18 cellular contexts compared by ENCODE assay signal in the genomic region with DNA sequence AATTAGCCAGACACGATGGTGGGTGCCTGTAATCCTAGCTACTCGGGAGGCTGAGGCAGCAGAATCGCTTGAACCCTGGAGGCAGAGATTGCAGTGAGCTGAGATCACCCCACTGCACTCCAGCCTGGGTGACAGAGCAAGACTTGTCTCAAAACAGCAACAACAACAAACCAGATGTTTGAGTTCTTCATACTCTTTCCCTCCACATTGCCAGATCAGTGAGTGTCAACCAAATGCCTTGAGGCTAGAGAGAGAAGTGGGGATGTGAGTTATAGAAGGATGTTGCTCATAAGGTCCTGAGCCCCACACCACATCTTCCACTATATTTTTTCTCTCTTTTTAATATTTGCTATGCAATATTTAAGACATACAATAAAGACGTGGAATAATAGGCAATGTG. TPM values are rescaled to one million over a fixed set of nuclear protein-coding genes. Genes with fewer than 3 reads are reported as not detected.
DNase-seq lines count a peak whose midpoint lies in the region; TF ChIP-seq lines count a peak whose summit lies in the region.
"Had no signal": no experiment of that assay in that cellular context is flagged by ENCODE, and none has a peak within 500 bp of the region (broad histone marks: within the 10 kb centered on the region; RNA-seq: fewer than 3 reads in every experiment).

No MANE protein-coding gene starts in this region.

- no peak overlapping the region for H2AFZ ChIP-seq in smooth muscle cell (ENCODE audit: low read depth)
- H2AFZ ChIP-seq in neuronal stem cell (ENCODE audit: low read length): no peak overlapping the region
- H2AFZ ChIP-seq: PC-9 had no signal

- H4K91ac ChIP-seq in neuronal stem cell (ENCODE audit: low read depth, low read length, poor library complexity): no peak overlapping the region

- WGBS in esophagus squamous epithelium, 2 donors: 24 to 60% methylated on average over 3 to 4 of the region's 4 CpGs
- WGBS in smooth muscle cell (ENCODE audit: low lambda C conversion rate): 33% methylated on average over 4 of the region's 4 CpGs
- WGBS in testis, 2 donors: 66 to 85% methylated on average over 4 of the region's 4 CpGs
- no CpG with 5 or more reads among the region's 4 CpGs for WGBS in neuronal stem cell (ENCODE audit: extremely low coverage in 2 of 2, insufficient read length in 2 of 2, insufficient replicate concordance in 1 of 2), 2 donors

- H3K79me1 ChIP-seq in neuronal stem cell (ENCODE audit: low read depth, low read length): no peaks in the 10 kb centered on the region

- H3K14ac ChIP-seq in neuronal stem cell (ENCODE audit: low read length): no peak overlapping the region

- no peak overlapping the region for H2BK120ac ChIP-seq in neuronal stem cell (ENCODE audit: low read depth, low read length)

- intact Hi-C loops in esophagus squamous epithelium (cut with DNase I) (no loop called here), testis (cut with DNase I; ENCODE audit: low total_unique reads) (no loop called here)

- TF ChIP-seq CTCF in esophagus squamous epithelium (IDR thresholded peaks at IDR 0.05): no peak
- TF ChIP-seq CTCF in smooth muscle cell (IDR thresholded peaks at IDR 0.05; ENCODE audit: borderline replicate concordance, insufficient read depth, poor library complexity, severe bottlenecking): no peak
- no peak for TF ChIP-seq CTCF in testis (IDR thresholded peaks at IDR 0.05)
- TF ChIP-seq CTCF in GM13976 (IDR thresholded peaks at IDR 0.05; ENCODE audit: borderline replicate concordance, control extremely low read depth, extremely low read depth, insufficient read depth, missing control alignments): no peak

- H3K9ac ChIP-seq in smooth muscle cell (ENCODE audit: low read depth) (no peak overlapping the region), neuronal stem cell (ENCODE audit: low read depth, low read length, poor library complexity) (no peak overlapping the region)

- H3K79me2 ChIP-seq in smooth muscle cell (ENCODE audit: low read depth): no peaks in the 10 kb centered on the region

- no peak overlapping the region for H2BK12ac ChIP-seq in neuronal stem cell (ENCODE audit: low read length)

- H3K23ac ChIP-seq in neuronal stem cell (ENCODE audit: low read depth, low read length, poor library complexity): no peak overlapping the region

- no peak overlapping the region for H2BK15ac ChIP-seq in neuronal stem cell (ENCODE audit: low read length)

- TF ChIP-seq POLR2A in esophagus squamous epithelium (IDR thresholded peaks at IDR 0.05): no peak
- no peak for TF ChIP-seq POLR2A in testis (IDR thresholded peaks at IDR 0.05)

- 0 out of 2 replicates have a peak overlapping the region, but pooled peaks have one; percentile 9 for H3K27ac ChIP-seq in SJSA1
- peak overlapping the region; percentile 38 to 72 (median 56) for H3K27ac ChIP-seq in esophagus squamous epithelium
- H3K27ac ChIP-seq in smooth muscle cell (ENCODE audit: low read depth): peak overlapping the region; percentile 79
- H3K27ac ChIP-seq in testis: no peak overlapping the region
- no peak overlapping the region for H3K27ac ChIP-seq in neuronal stem cell (replicated peaks; ENCODE audit: low read length)
- H3K27ac ChIP-seq: PC-9 had no signal

- H2BK5ac ChIP-seq in neuronal stem cell (ENCODE audit: low read length): no peak overlapping the region

- H2AK5ac ChIP-seq in neuronal stem cell (ENCODE audit: low read depth, low read length): no peak overlapping the region

- H3K4me3 ChIP-seq in SJSA1 (no peak overlapping the region), esophagus squamous epithelium (no peak overlapping the region), smooth muscle cell (no peak overlapping the region), testis (no peak overlapping the region), neuronal stem cell (ENCODE audit: low read length in 2 of 2) (no peak overlapping the region)
- H3K4me3 ChIP-seq: PC-9, tibial nerve had no signal

- H3K9me3 ChIP-seq in SJSA1 (replicated peaks): no peaks in the 10 kb centered on the region
- H3K9me3 ChIP-seq in esophagus squamous epithelium: no peaks in the 10 kb centered on the region
- no peaks in the 10 kb centered on the region for H3K9me3 ChIP-seq in smooth muscle cell (replicated peaks; ENCODE audit: low read depth)
- H3K9me3 ChIP-seq in testis: no peaks in the 10 kb centered on the region
- H3K9me3 ChIP-seq in neuronal stem cell (replicated peaks in 1 of 2; ENCODE audit: control insufficient read depth in 2 of 2, insufficient read depth in 1 of 2, low read depth in 1 of 2, low read length in 2 of 2): no peaks in the 10 kb centered on the region
- H3K9me3 ChIP-seq: tibial nerve had no signal

- in situ Hi-C loops in GM13976 (cut with MboI; ENCODE audit: low sequenced_read_pairs, unreplicated experiment): no loop called here

- peak overlapping the region; percentile 1 for H3K4me2 ChIP-seq in smooth muscle cell
- H3K4me2 ChIP-seq in neuronal stem cell (ENCODE audit: insufficient read depth, low read length, poor library complexity, severe bottlenecking): no peak overlapping the region
- H3K4me2 ChIP-seq: PC-9 had no signal

- peak; percentile 50 for DNase-seq in GM04503 (ENCODE audit: low read depth)
- DNase-seq in SJSA1 (ENCODE audit: low read depth in 1 of 2, low spot score in 2 of 2): no peak
- no peak for DNase-seq in esophagus squamous epithelium (lab: John Stamatoyannopoulos, UW)
- no peak for DNase-seq in smooth muscle cell (lab: John Stamatoyannopoulos, UW; ENCODE audit: unreplicated experiment)
- no peak for DNase-seq in testis
- DNase-seq in GM13976 (ENCODE audit: low spot score): no peak
- DNase-seq in neuronal stem cell (ENCODE audit: low spot score): no peak
- DNase-seq: activated CD4-positive, alpha-beta memory T cell treated with anti-CD3 and anti-CD28 coated beads, Interleukin-2, amount 10 ng/mL, durations not matched to agents 7 days and 5 days; activated T-cell treated with anti-CD3 and anti-CD28 coated beads, Interleukin-2, amount 50 U/mL, for 72 hours; C1 segment of cervical spinal cord; erythroblast; NCI-H1417 treated with DMSO at 0.1 percent for 48 hours; NCI-H2227 treated with DMSO at 0.1 percent for 48 hours; occipital lobe; PC-9; right cardiac atrium; T-helper 2 cell had no signal

- H3F3A ChIP-seq in smooth muscle cell (ENCODE audit: low read depth): no peaks in the 10 kb centered on the region

- no peak overlapping the region for H3K18ac ChIP-seq in neuronal stem cell (ENCODE audit: low read length)

- no peak overlapping the region for H3K4ac ChIP-seq in neuronal stem cell (ENCODE audit: low read length)

- H3K4me1 ChIP-seq in SJSA1 (replicated peaks): peaks cover 53% of the 10 kb centered on the region
- H3K4me1 ChIP-seq in esophagus squamous epithelium: peaks cover 42 to 99% (median 77%) of the 10 kb centered on the region in 3 donors
- H3K4me1 ChIP-seq in smooth muscle cell (ENCODE audit: low read depth): peaks cover 18% of the 10 kb centered on the region
- peaks cover 56% of the 10 kb centered on the region for H3K4me1 ChIP-seq in testis
- peaks cover 3 to 11% of the 10 kb centered on the region in 2 donors for H3K4me1 ChIP-seq in neuronal stem cell (ENCODE audit: control insufficient read depth in 2 of 2, insufficient read depth in 1 of 2, low read depth in 1 of 2, low read length in 2 of 2)

- H3K27me3 ChIP-seq in SJSA1 (replicated peaks) (no peaks in the 10 kb centered on the region), esophagus squamous epithelium (no peaks in the 10 kb centered on the region), smooth muscle cell (ENCODE audit: low read depth) (no peaks in the 10 kb centered on the region), testis (no peaks in the 10 kb centered on the region), neuronal stem cell (ENCODE audit: control insufficient read depth in 3 of 3, insufficient read depth in 3 of 3, low read depth in 1 of 3, low read length in 3 of 3) (no peaks in the 10 kb centered on the region)
- H3K27me3 ChIP-seq: tibial nerve had no signal

- H4K20me1 ChIP-seq in smooth muscle cell (ENCODE audit: low read depth): peaks cover 88% of the 10 kb centered on the region

- no peak overlapping the region for H4K8ac ChIP-seq in neuronal stem cell (ENCODE audit: low read depth, low read length)

- H3K36me3 ChIP-seq in SJSA1 (no peaks in the 10 kb centered on the region), esophagus squamous epithelium (peaks cover 0 to 8% (median 0%) of the 10 kb centered on the region in 3 donors), smooth muscle cell (ENCODE audit: low read depth) (no peaks in the 10 kb centered on the region), testis (ENCODE audit: low read depth, missing control alignments) (no peaks in the 10 kb centered on the region), neuronal stem cell (replicated peaks in 1 of 2; ENCODE audit: control insufficient read depth in 2 of 2, insufficient read depth in 2 of 2, low read length in 2 of 2) (no peaks in the 10 kb centered on the region)
- H3K36me3 ChIP-seq: tibial nerve had no signal

RNA-seq across cellular contexts. Expression of a gene that starts 19.8 kb away (rescaled TPM):
- total RNA-seq in SJSA1 (2014; rRNA removed; shearing (Covaris generic)): 5.3 and 12.9 TPM in 2 replicates
- total RNA-seq in esophagus squamous epithelium: 10 to 100 TPM; 18.4 to 37.6 (median 29.8) TPM
- total RNA-seq in smooth muscle cell: 9.0 and 10.7 TPM in 2 replicates
- 6.6 and 9.3 TPM in 2 replicates for polyA plus RNA-seq in smooth muscle cell
- total RNA-seq in testis: 100 to 1,000 TPM; 156 to 159 TPM
- 76.2 TPM for polyA plus RNA-seq in testis (ENCODE audit: insufficient read depth, low read depth, low replicate concordance)
- polyA plus RNA-seq in neuronal stem cell (2013, experiment 1 of 2): 9.3 TPM
- 8.2 TPM for polyA plus RNA-seq in neuronal stem cell (2013, experiment 2 of 2)

RNA-seq across cellular contexts. Expression of a gene that starts 33.8 kb away (rescaled TPM):
- 7.1 and 9.4 TPM in 2 replicates for total RNA-seq in SJSA1 (2014; rRNA removed; shearing (Covaris generic))
- 10 to 100 TPM; 20.4 to 36.9 (median 30.5) TPM for total RNA-seq in esophagus squamous epithelium
- total RNA-seq in smooth muscle cell: 5.0 TPM in 1 of 2 replicates, not detected in the other
- 3.3 and 7.8 TPM in 2 replicates for polyA plus RNA-seq in smooth muscle cell
- 10 to 100 TPM; 18.6 to 21.6 TPM for total RNA-seq in testis
- 10.5 TPM for polyA plus RNA-seq in testis (ENCODE audit: insufficient read depth, low read depth, low replicate concordance)
- 14.4 TPM for polyA plus RNA-seq in neuronal stem cell (2013, experiment 1 of 2)
- polyA plus RNA-seq in neuronal stem cell (2013, experiment 2 of 2): 14.3 TPM

RNA-seq across cellular contexts. Expression of a gene that starts 44.6 kb away (rescaled TPM):
- 2.2 and 2.7 TPM in 2 replicates for total RNA-seq in SJSA1 (2014; rRNA removed; shearing (Covaris generic))
- total RNA-seq in esophagus squamous epithelium: 10 to 100 TPM; 26.5 to 58.9 (median 39.7) TPM
- 0.85 and 4.2 TPM in 2 replicates for total RNA-seq in smooth muscle cell
- 2.2 and 9.5 TPM in 2 replicates for polyA plus RNA-seq in smooth muscle cell
- total RNA-seq in testis: 10 to 100 TPM; 16.4 to 16.6 TPM
- 7.4 TPM for polyA plus RNA-seq in testis (ENCODE audit: insufficient read depth, low read depth, low replicate concordance)
- 16.5 TPM for polyA plus RNA-seq in neuronal stem cell (2013, experiment 1 of 2)
- polyA plus RNA-seq in neuronal stem cell (2013, experiment 2 of 2): 15.9 TPM

Comparison
In these comparisons a context has a peak if more than half of its experiments do, and no peak if none do; other contexts are left out.
1. H3K27ac ChIP-seq: peak in SJSA1 (single experiment), esophagus squamous epithelium (4 of 4) and smooth muscle cell (single experiment); none in testis (0 of 2) and neuronal stem cell (single experiment).
2. RNA of a gene that starts 19.8 kb away (total RNA-seq): 156 to 159 TPM in testis; 18.4 to 37.6 TPM in esophagus squamous epithelium, 5.3 to 12.9 TPM in SJSA1 and 9.0 to 10.7 TPM in smooth muscle cell; every median in the first group is over 4 times any median in the second.